Comparison of ENCODE assay signal across 25 cellular contexts in the genomic region with DNA sequence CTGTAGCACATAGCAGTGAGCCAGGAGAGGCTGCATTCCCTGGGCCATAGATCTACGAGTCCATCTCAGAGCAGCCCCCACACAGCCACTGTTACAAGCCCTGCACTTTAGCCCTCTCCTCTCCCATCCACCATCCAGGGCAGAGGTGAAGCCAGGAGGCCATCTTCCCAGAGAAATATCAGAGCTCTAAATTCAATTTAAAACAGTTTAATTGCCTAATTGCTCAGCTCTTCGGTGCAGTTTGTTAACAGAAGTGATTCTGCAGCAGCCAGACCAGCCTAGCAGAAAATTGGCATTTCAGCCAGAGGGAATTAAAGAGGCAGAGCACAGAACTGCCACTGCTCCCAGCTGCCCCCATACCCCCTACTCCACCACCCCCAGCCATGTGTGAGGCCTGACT. TPM values are rescaled to one million over a fixed set of nuclear protein-coding genes. Genes with fewer than 3 reads are reported as not detected.
DNase-seq lines count a peak whose midpoint lies in the region; ATAC-seq, FAIRE-seq and TF ChIP-seq lines count a peak whose summit lies in the region.
"Had no signal": no experiment of that assay in that cellular context is flagged by ENCODE, and none has a peak within 500 bp of the region (broad histone marks: within the 10 kb centered on the region; RNA-seq: fewer than 3 reads in every experiment).

No MANE protein-coding gene starts in this region.

- DNase-seq in NCI-H82 (lab: John Stamatoyannopoulos, UW) (peak; percentile 32), NCI-H82 treated with DMSO at 0.1 percent for 48 hours (lab: John Stamatoyannopoulos, UW; ENCODE audit: unreplicated experiment) (no peak), NCI-H1694 (lab: John Stamatoyannopoulos, UW) (peak; percentile 29), kidney (peak; percentile 20), NCI-H345 (lab: John Stamatoyannopoulos, UW) (no peak), NCI-H524 (lab: John Stamatoyannopoulos, UW) (no peak)
- DNase-seq: C1 segment of cervical spinal cord; CD4-positive, alpha-beta memory T cell; DMS53; HFFc6; KBM-7; MV-4-11; NCI-H187; NCI-H2081 treated with DMSO at 0.1 percent for 48 hours; NCI-H510A; NCI-H748 treated with DMSO at 0.1 percent for 48 hours; Right ventricle myocardium superior; RPMI8226; SW 1271 had no signal

- TF ChIP-seq CTCF in kidney (IDR thresholded peaks at IDR 0.05; ENCODE audit: borderline replicate concordance, extremely low read depth, insufficient read depth), result no peak

- FAIRE-seq in kidney (lab: Jason Lieb, UNC), result no peak
- FAIRE-seq: A204.1, G401.6 had no signal

- no peaks in the 10 kb centered on the region for H3K36me3 ChIP-seq in kidney (ENCODE audit: control insufficient read depth in 1 of 2, insufficient read depth in 2 of 2, low read length in 2 of 2)
- H3K36me3 ChIP-seq: HAP-1, SJSA1 had no signal

- H3K4me1 ChIP-seq in kidney (ENCODE audit: control insufficient read depth in 1 of 2, insufficient read depth in 1 of 2, low read depth in 1 of 2, low read length in 2 of 2), result peaks cover 0 to 3% of the 10 kb centered on the region in 2 donors

- ATAC-seq in HG03460 (IDR thresholded peaks at IDR 0.05; ENCODE audit: unreplicated experiment), result no peak
- ATAC-seq: GM23338 had no signal

- H3K9ac ChIP-seq in kidney (ENCODE audit: low read length in 2 of 2), result no peak overlapping the region

- intact Hi-C loops in kidney (cut with DNase I), result no loop called here

- H3K9me3 ChIP-seq in kidney (ENCODE audit: control insufficient read depth in 1 of 2, low read length in 2 of 2), result no peaks in the 10 kb centered on the region
- H3K9me3 ChIP-seq: HAP-1, SJSA1 had no signal

- H3K27ac ChIP-seq in kidney (ENCODE audit: low read depth in 2 of 2, low read length in 2 of 2), result no peak overlapping the region
- H3K27ac ChIP-seq: SJSA1 had no signal

- H3K4me3 ChIP-seq in kidney (ENCODE audit: low read length in 2 of 2), result no peak overlapping the region
- H3K4me3 ChIP-seq: GM23338, HAP-1, SJSA1 had no signal

RNA-seq across cellular contexts. Expression of a gene that starts 38.6 kb away (rescaled TPM):
- 36.4 TPM for total RNA-seq in kidney
- 35.4 TPM for polyA plus RNA-seq in kidney (ENCODE audit: insufficient read depth, low read depth, low replicate concordance)

RNA-seq across cellular contexts. Expression of a gene that starts 46.2 kb away (rescaled TPM):
- 8.8 TPM for total RNA-seq in kidney
- 3.3 TPM for polyA plus RNA-seq in kidney (ENCODE audit: insufficient read depth, low read depth, low replicate concordance)

Comparison
In these comparisons a context has a peak if more than half of its experiments do, and no peak if none do; other contexts are left out.
1. DNase-seq: peak in NCI-H82 (single experiment), NCI-H1694 (single experiment) and kidney (single experiment); none in NCI-H82 treated with DMSO at 0.1 percent for 48 hours (single experiment), NCI-H345 (single experiment) and NCI-H524 (0 of 2).